ENCODE assay signal across 24 cellular contexts in genomic region chr6:159879829-159880228, GRCh38. TPM values are rescaled to one million over a fixed set of nuclear protein-coding genes. Genes with fewer than 3 reads are reported as not detected.
"Had no signal": no experiment of that assay in that cellular context is flagged by ENCODE, and none has a peak within 500 bp of the region (broad histone marks: within the 10 kb centered on the region; RNA-seq: fewer than 3 reads in every experiment).

No MANE protein-coding gene starts in this region.

- H3K36me3 Mint-ChIP-seq: naive thymus-derived CD8-positive, alpha-beta T cell had no signal

- H3K27me3 Mint-ChIP-seq: progenitor cell of endocrine pancreas had no signal

- H3K36me3 ChIP-seq: esophagus muscularis mucosa, gastrocnemius medialis, heart right ventricle, ovary, stomach, thoracic aorta, transverse colon had no signal

- H3K27me3 ChIP-seq: esophagus muscularis mucosa, gastrocnemius medialis, ovary, stomach, transverse colon had no signal

- H3K27ac ChIP-seq: epithelial cell of prostate, esophagus muscularis mucosa, gastrocnemius medialis, heart right ventricle, ovary, stomach, thoracic aorta, transverse colon had no signal

- H3K27ac Mint-ChIP-seq: progenitor cell of endocrine pancreas had no signal

- DNase-seq: effector memory CD4-positive, alpha-beta T cell; gastrocnemius medialis; heart right ventricle; hypothalamus; kidney glomerular epithelial cell; mammary epithelial cell; mucosa of descending colon; naive thymus-derived CD8-positive, alpha-beta T cell; ovary; right cardiac atrium; small intestine; stimulated activated CD4-positive, alpha-beta T cell treated with anti-CD3 and anti-CD28 coated beads, Interleukin-12 subunit alpha, Interleukin-12 subunit beta, amount 100 ng/mL, for 4 hours; stimulated activated naive CD4-positive, alpha-beta T cell; stomach; substantia nigra; transverse colon had no signal

- FAIRE-seq: islet of Langerhans, small intestine had no signal

- H3K4me3 ChIP-seq: esophagus muscularis mucosa, gastrocnemius medialis, heart right ventricle, mucosa of descending colon, ovary, stomach, thoracic aorta, transverse colon had no signal

- ATAC-seq: gastrocnemius medialis; heart right ventricle; mucosa of descending colon; naive thymus-derived CD8-positive, alpha-beta T cell; right cardiac atrium had no signal

- H3K4me3 Mint-ChIP-seq: naive thymus-derived CD8-positive, alpha-beta T cell had no signal

- H3K4me1 ChIP-seq: esophagus muscularis mucosa, stomach, transverse colon had no signal

- H3K4me1 Mint-ChIP-seq: naive thymus-derived CD8-positive, alpha-beta T cell had no signal

- H3K9me3 Mint-ChIP-seq: naive thymus-derived CD8-positive, alpha-beta T cell had no signal

- H3K9me3 ChIP-seq: esophagus muscularis mucosa, gastrocnemius medialis, heart right ventricle, mucosa of descending colon, ovary, stomach, thoracic aorta, transverse colon had no signal

RNA-seq across cellular contexts. Expression of gene MAS1, which starts 11.0 kb away (rescaled TPM):
- total RNA-seq: esophagus muscularis mucosa; fibroblast of villous mesenchyme; gastrocnemius medialis; mammary epithelial cell; mucosa of descending colon; naive thymus-derived CD8-positive, alpha-beta T cell; progenitor cell of endocrine pancreas; transverse colon; ureter had no signal
- polyA plus RNA-seq: heart right ventricle; mammary epithelial cell; naive thymus-derived CD8-positive, alpha-beta T cell; neural cell; small intestine had no signal
